1 cellular context compared by ENCODE assay signal in genomic region chr6:20811112-20811746, GRCh38.
TF ChIP-seq lines count a peak whose summit lies in the region.

No MANE protein-coding gene starts in this region.

TF ChIP-seq in H1, 55 proteins besides CTCF, POLR2A, EP300 and RAD21 (continued from another document):
- TF ChIP-seq CHD7 (IDR thresholded peaks at IDR 0.05; ENCODE audit: insufficient replicate concordance, low read length) (no peak), HDAC6 (IDR thresholded peaks at IDR 0.05; ENCODE audit: low read depth, low read length) (no peak), E2F6 (IDR thresholded peaks at IDR 0.05) (no peak), ZNF274 (IDR thresholded peaks at IDR 0.05; ENCODE audit: borderline replicate concordance, extremely low read depth, low read length) (no peak), ATF2 (IDR thresholded peaks at IDR 0.05; ENCODE audit: low read length) (peak; percentile 97), EGR1 (IDR thresholded peaks at IDR 0.05; ENCODE audit: borderline replicate concordance, low read depth, low read length) (no peak), TAF7 (optimal IDR thresholded peaks at IDR 0.05; ENCODE audit: borderline replicate concordance, low read depth, low read length) (no peak), SIRT6 (IDR thresholded peaks at IDR 0.05; ENCODE audit: low read length) (no peak), CBX5 (IDR thresholded peaks at IDR 0.05; ENCODE audit: low read depth, low read length) (no peak), RXRA (IDR thresholded peaks at IDR 0.05; ENCODE audit: insufficient read depth, low read depth, low read length) (no peak), ATF3 (IDR thresholded peaks at IDR 0.05; ENCODE audit: insufficient read depth, low read depth, low read length) (peak; percentile 79), SRF (IDR thresholded peaks at IDR 0.05; ENCODE audit: low read depth, low read length) (no peak), TAF1 (IDR thresholded peaks at IDR 0.05; ENCODE audit: low read depth, low read length) (no peak), CTBP2 (IDR thresholded peaks at IDR 0.05; ENCODE audit: borderline replicate concordance, insufficient read depth, insufficient read length, low read length) (no peak), CHD1 (IDR thresholded peaks at IDR 0.05; ENCODE audit: low read depth, low read length) (no peak), POU5F1 (IDR thresholded peaks at IDR 0.05; ENCODE audit: low read depth, low read length) (no peak), KDM4A (IDR thresholded peaks at IDR 0.05; ENCODE audit: low read depth, low read length, severe bottlenecking) (no peak), TEAD4 (IDR thresholded peaks at IDR 0.05; ENCODE audit: low read depth, low read length) (0 out of 2 replicates have a peak, but pooled peaks have one; percentile 10), SIN3A (conservative IDR thresholded peaks at IDR 0.05 in 1 of 2, IDR thresholded peaks at IDR 0.05 in 1 of 2; ENCODE audit: low read depth in 1 of 2, low read length in 2 of 2) (no peak), GABPA (IDR thresholded peaks at IDR 0.05; ENCODE audit: borderline replicate concordance, insufficient read depth, low read length) (no peak), SUZ12 (IDR thresholded peaks at IDR 0.05; ENCODE audit: low read length) (no peak), YY1 (IDR thresholded peaks at IDR 0.05; ENCODE audit: low read depth, low read length) (no peak), CREB1 (IDR thresholded peaks at IDR 0.05) (0 out of 2 replicates have a peak, but pooled peaks have one; percentile 32), TCF12 (IDR thresholded peaks at IDR 0.05; ENCODE audit: low read depth, low read length) (no peak), HDAC2 (IDR thresholded peaks at IDR 0.05; ENCODE audit: borderline replicate concordance in 1 of 2, low read depth in 2 of 2, low read length in 2 of 2) (no peak), NANOG (IDR thresholded peaks at IDR 0.05; ENCODE audit: insufficient read depth, low read depth, low read length, poor library complexity, severe bottlenecking) (no peak), EZH2 (IDR thresholded peaks at IDR 0.05; ENCODE audit: low read depth, low read length, severe bottlenecking) (no peak), RNF2 (IDR thresholded peaks at IDR 0.05; ENCODE audit: borderline replicate concordance, low read depth, low read length, missing control alignments, poor library complexity, severe bottlenecking) (no peak), PHF8 (conservative IDR thresholded peaks at IDR 0.05; ENCODE audit: low read depth, low read length) (no peak), RBBP5 (IDR thresholded peaks at IDR 0.05; ENCODE audit: borderline replicate concordance, low read depth, low read length) (no peak), SP1 (IDR thresholded peaks at IDR 0.05; ENCODE audit: low read depth, low read length) (peak; percentile 59; the same call in 1 of the 2 replicates), BACH1 (IDR thresholded peaks at IDR 0.05; ENCODE audit: low read length) (peak; percentile 98), CEBPB (IDR thresholded peaks at IDR 0.05; ENCODE audit: low read depth, low read length) (no peak), ASH2L (IDR thresholded peaks at IDR 0.05; ENCODE audit: low read length) (no peak), SP4 (IDR thresholded peaks at IDR 0.05; ENCODE audit: low read length) (no peak), CHD2 (IDR thresholded peaks at IDR 0.05; ENCODE audit: low read length) (0 out of 2 replicates have a peak, but pooled peaks have one; percentile 13), MAFK (IDR thresholded peaks at IDR 0.05; ENCODE audit: low read depth, low read length) (peak; percentile 90), MAX (IDR thresholded peaks at IDR 0.05) (no peak), BRCA1 (IDR thresholded peaks at IDR 0.05; ENCODE audit: low read depth, low read length) (no peak), TBP (IDR thresholded peaks at IDR 0.05; ENCODE audit: low read depth, low read length) (no peak), SAP30 (IDR thresholded peaks at IDR 0.05; ENCODE audit: insufficient read depth, insufficient replicate concordance, low read length) (no peak), FOSL1 (IDR thresholded peaks at IDR 0.05; ENCODE audit: insufficient read depth, low read depth, low read length) (no peak), SIX5 (IDR thresholded peaks at IDR 0.05; ENCODE audit: low read depth, low read length) (no peak)
